Comparison of ENCODE assay signal across 8 cellular contexts in genomic region chr5:10333154-10334006, GRCh38. TPM values are rescaled to one million over a fixed set of nuclear protein-coding genes. Genes with fewer than 3 reads are reported as not detected.
DNase-seq lines count a peak whose midpoint lies in the region; ATAC-seq and TF ChIP-seq lines count a peak whose summit lies in the region.

No MANE protein-coding gene starts in this region.

- H3K4me1 Mint-ChIP-seq in activated naive CD8-positive, alpha-beta T cell treated with anti-CD3 and anti-CD28 coated beads for 36 hours = peaks cover 4% of the 10 kb centered on the region

- WGBS in heart left ventricle, 4 donors = 2% methylated on average over 71 to 81 of the region's 81 CpGs

- H3K27ac Mint-ChIP-seq in activated naive CD8-positive, alpha-beta T cell treated with anti-CD3 and anti-CD28 coated beads for 36 hours = peak overlapping the region; percentile 47

- H3K27ac ChIP-seq in heart left ventricle = peak overlapping the region; percentile 58 to 88 (median 81)

- H3K4me3 ChIP-seq in heart left ventricle = peak overlapping the region; percentile 25 to 76 (median 62)

- H3K36me3 ChIP-seq in heart left ventricle = no peaks in the 10 kb centered on the region

- H3K4me3 Mint-ChIP-seq in activated naive CD8-positive, alpha-beta T cell treated with anti-CD3 and anti-CD28 coated beads for 36 hours = peak overlapping the region; percentile 87

- H3K36me3 Mint-ChIP-seq in activated naive CD8-positive, alpha-beta T cell treated with anti-CD3 and anti-CD28 coated beads for 36 hours = no peaks in the 10 kb centered on the region

- TF ChIP-seq POLR2A in heart left ventricle (IDR thresholded peaks at IDR 0.05) = no peak

- intact Hi-C loops in heart left ventricle (cut with DNase I) (loop anchor here in 3 of 10 donors (2.0 to 10.0 kb wide), 2 partner anchors 19 to 49 kb away; partner anchors contain the start of gene MARCHF6 (in 2 of the 3)), posterior vena cava (cut with DNase I) (loop anchor here in 1 of 2 donors (5.0 kb wide), 1 partner anchor 471 kb away; no protein-coding TSS in a partner anchor)

- H3K27me3 ChIP-seq in heart left ventricle = peaks cover 0 to 19% (median 0%) of the 10 kb centered on the region in 9 donors

- H3K4me1 ChIP-seq in heart left ventricle = peaks cover 0 to 52% (median 35%) of the 10 kb centered on the region in 12 donors

- ATAC-seq in HG03095 (IDR thresholded peaks at IDR 0.05; ENCODE audit: unreplicated experiment) (peak; percentile 66), heart left ventricle (peak; percentile 40 to 69 (median 63)), GM21717 (IDR thresholded peaks at IDR 0.05; ENCODE audit: unreplicated experiment) (no peak)

- no peaks in the 10 kb centered on the region for H3K9me3 ChIP-seq in heart left ventricle

- H3K27me3 Mint-ChIP-seq in activated naive CD8-positive, alpha-beta T cell treated with anti-CD3 and anti-CD28 coated beads for 36 hours = peaks cover 54% of the 10 kb centered on the region

- DNase-seq in NCI-H146 (lab: John Stamatoyannopoulos, UW) = peak; percentile 15
- DNase-seq in NCI-H146 treated with DMSO at 0.1 percent for 48 hours (lab: John Stamatoyannopoulos, UW; ENCODE audit: unreplicated experiment) = no peak
- peak; percentile 20 for DNase-seq in activated naive CD8-positive, alpha-beta T cell treated with anti-CD3 and anti-CD28 coated beads for 36 hours
- peak; percentile 37 to 78 (median 57) for DNase-seq in heart left ventricle
- peak; percentile 81 for DNase-seq in posterior vena cava (ENCODE audit: low spot score)
- no peak for DNase-seq in RKO (ENCODE audit: low spot score)

- peak in 5 of 12 donors; percentile 10 to 32 (median 29) for TF ChIP-seq CTCF in heart left ventricle (IDR thresholded peaks at IDR 0.05)

- H3K9me3 Mint-ChIP-seq in activated naive CD8-positive, alpha-beta T cell treated with anti-CD3 and anti-CD28 coated beads for 36 hours = no peaks in the 10 kb centered on the region

RNA-seq across cellular contexts. Expression of gene MARCHF6, which starts 20.1 kb away (rescaled TPM):
- 10 to 100 TPM; 82.7 to 86.1 TPM for total RNA-seq in activated naive CD8-positive, alpha-beta T cell treated with anti-CD3 and anti-CD28 coated beads for 36 hours
- total RNA-seq in heart left ventricle (100 to 1,000 TPM; 108 to 192 (median 161) TPM), posterior vena cava (100 to 1,000 TPM; 116 to 127 TPM)
- 10 to 100 TPM; 39.3 to 91.6 TPM for polyA plus RNA-seq in heart left ventricle

RNA-seq across cellular contexts. Expression of gene CMBL, which starts 25.7 kb away (rescaled TPM):
- total RNA-seq in activated naive CD8-positive, alpha-beta T cell treated with anti-CD3 and anti-CD28 coated beads for 36 hours = 1 to 10 TPM; 2.4 to 2.9 TPM
- total RNA-seq in heart left ventricle (10 to 100 TPM; 12.4 to 53.5 (median 29.0) TPM), posterior vena cava (10 to 100 TPM; 11.8 to 20.4 TPM)
- polyA plus RNA-seq in heart left ventricle = 10 to 100 TPM; 20.8 to 32.5 TPM

Comparison
In these comparisons a context has a peak if more than half of its experiments do, and no peak if none do; other contexts are left out.
1. DNase-seq: peak in NCI-H146 (single experiment), activated naive CD8-positive, alpha-beta T cell treated with anti-CD3 and anti-CD28 coated beads for 36 hours (single experiment), heart left ventricle (5 of 5) and posterior vena cava (single experiment); none in NCI-H146 treated with DMSO at 0.1 percent for 48 hours (single experiment) and RKO (single experiment).